In the genomic region with DNA sequence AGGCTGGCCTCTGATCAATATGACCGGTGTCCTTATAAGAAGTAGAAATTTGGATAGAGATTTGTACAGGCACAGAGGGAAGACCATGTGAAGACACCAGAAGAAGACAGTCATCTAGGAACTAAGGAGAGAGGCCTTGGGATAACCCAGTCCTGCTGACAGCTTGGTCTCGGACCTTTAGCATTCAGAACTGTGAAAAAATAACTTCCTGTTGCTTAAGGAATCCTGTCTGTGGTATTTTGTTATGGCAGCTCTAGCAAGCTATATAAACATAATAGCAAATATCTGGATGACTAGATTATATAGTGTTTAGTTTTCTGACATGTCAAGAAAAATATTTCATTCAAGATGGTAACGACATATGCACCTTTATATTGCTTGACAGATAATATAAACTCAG, we compare ENCODE assay signal across 21 cellular contexts.
"Had no signal": no experiment of that assay in that cellular context is flagged by ENCODE, and none has a peak within 500 bp of the region (broad histone marks: within the 10 kb centered on the region; RNA-seq: fewer than 3 reads in every experiment).

No MANE protein-coding gene starts in this region.

- H3K4me1 ChIP-seq: parathyroid adenoma had no signal

- H3K27me3 ChIP-seq: adrenal gland, neutrophil, thyroid gland had no signal

- FAIRE-seq: islet of Langerhans had no signal

- H3K9ac ChIP-seq: parathyroid adenoma had no signal

- H3K27ac ChIP-seq: neutrophil, parathyroid adenoma, thyroid gland, WERI-Rb-1 had no signal

- ATAC-seq: activated T-cell treated with anti-CD3 and anti-CD28 coated beads, Interleukin-2, amount 50 U/mL, for 72 hours; esophagus mucosa; left cardiac atrium; naive thymus-derived CD8-positive, alpha-beta T cell; sciatic nerve; stimulated activated naive B cell treated with anti-CD40 and anti-IgM and Interleukin-4, amounts not matched to agents 10 μg/mL and 1 μg/mL and 100 μg/mL, for 72 hours had no signal

- H3K36me3 ChIP-seq: adrenal gland, neutrophil, thyroid gland, WERI-Rb-1 had no signal

- H3K9me3 ChIP-seq: adrenal gland, neutrophil, thyroid gland had no signal

- H3K4me3 ChIP-seq: adrenal gland, thyroid gland had no signal

- DNase-seq: activated CD4-positive, alpha-beta T cell treated with anti-CD3 and anti-CD28 coated beads for 1 hour; activated CD4-positive, alpha-beta T cell treated with anti-CD3 and anti-CD28 coated beads, Interleukin-2, amount 50 U/mL, for 4 hours; activated gamma-delta T cell; activated T-cell treated with anti-CD3 and anti-CD28 coated beads, Interleukin-2, amount 50 U/mL, for 72 hours; adrenal gland; caudate nucleus; cortex of kidney; effector CD4-positive, alpha-beta T cell; left cardiac atrium; mesendoderm; naive thymus-derived CD8-positive, alpha-beta T cell; stimulated activated CD4-positive, alpha-beta T cell treated with anti-CD3 and anti-CD28 coated beads, Interleukin-4, amount 100 ng/mL, for 4 hours; stimulated activated naive B cell treated with anti-CD40 and anti-IgM and Interleukin-4, amounts not matched to agents 10 μg/mL and 1 μg/mL and 100 μg/mL, for 72 hours; T-helper 2 cell; thyroid gland; WERI-Rb-1 had no signal
